In genomic region chr10:113927440-113927839, GRCh38 we compare ENCODE assay signal across 21 cellular contexts.
DNase-seq lines count a peak whose midpoint lies in the region; ATAC-seq, FAIRE-seq and TF ChIP-seq lines count a peak whose summit lies in the region.
"Had no signal": no experiment of that assay in that cellular context is flagged by ENCODE, and none has a peak within 500 bp of the region (broad histone marks: within the 10 kb centered on the region; RNA-seq: fewer than 3 reads in every experiment).

No MANE protein-coding gene starts in this region.

- ATAC-seq in WTC11 (no peak), PC-3 (no peak)

- H3K56ac ChIP-seq in mesendoderm (ENCODE audit: low read length), result no peak overlapping the region

- no peak overlapping the region for H2BK120ac ChIP-seq in mesendoderm (ENCODE audit: low read depth, low read length)

- DNase-seq in DMS53 (lab: John Stamatoyannopoulos, UW) (peak; percentile 87), GM12892 (ENCODE audit: insufficient read length) (no peak), WTC11 (ENCODE audit: low spot score) (no peak), mesendoderm (peak; percentile 7), NCI-H1092 treated with DMSO at 0.1 percent for 48 hours (lab: John Stamatoyannopoulos, UW) (no peak), PC-3 (no peak), BE2C (no peak)
- no peak for DNase-seq in stimulated activated CD8-positive, alpha-beta memory T cell treated with anti-CD3 and anti-CD28 coated beads, Interleukin-4, amount 100 ng/mL, for 48 hours
- DNase-seq: Caco-2; CD4-positive, alpha-beta memory T cell; DMS 273 treated with DMSO at 0.1 percent for 48 hours; GDM1; Karpas-422; MM.1S; NCI-H1092; NCI-H1436 treated with DMSO at 0.1 percent for 48 hours; NCI-H2107; NCI-H82 had no signal

- POLR2A ChIA-PET in WTC11 (lab: Charles Lee), result no interaction called here
- POLR2A ChIA-PET in PC-3 (lab: Charles Lee; ENCODE audit: unreplicated experiment), result no interaction called here

- no peak overlapping the region for H3K4me3 Mint-ChIP-seq in WTC11
- H3K4me3 Mint-ChIP-seq: CD4-positive, alpha-beta memory T cell had no signal

- H3K36me3 ChIP-seq in mesendoderm (ENCODE audit: control insufficient read depth, insufficient read depth, low read length) (no peaks in the 10 kb centered on the region), PC-3 (ENCODE audit: low read depth, low read length) (no peaks in the 10 kb centered on the region), BE2C (no peaks in the 10 kb centered on the region)
- H3K36me3 ChIP-seq: BLaER1 had no signal

- H3K27me3 ChIP-seq in mesendoderm (ENCODE audit: insufficient read depth, low read length, poor library complexity) (no peaks in the 10 kb centered on the region), PC-3 (ENCODE audit: low read length) (no peaks in the 10 kb centered on the region), BE2C (no peaks in the 10 kb centered on the region)
- H3K27me3 ChIP-seq: BLaER1 had no signal

- no peak for TF ChIP-seq CTCF in WTC11 (IDR thresholded peaks at IDR 0.05)
- TF ChIP-seq CTCF in PC-3 (conservative IDR thresholded peaks at IDR 0.05; ENCODE audit: low read depth, low read length), result no peak
- no peak for TF ChIP-seq CTCF in BE2C (IDR thresholded peaks at IDR 0.05; ENCODE audit: low read depth, low read length)

- peak overlapping the region; percentile 13; the same call in 1 of the 2 replicates for H3K27ac Mint-ChIP-seq in WTC11
- H3K27ac Mint-ChIP-seq: CD4-positive, alpha-beta memory T cell had no signal

- no peaks in the 10 kb centered on the region for H3K36me3 Mint-ChIP-seq in WTC11

- no peaks in the 10 kb centered on the region for H4K20me1 ChIP-seq in PC-3 (ENCODE audit: low read length)
- H4K20me1 ChIP-seq: BLaER1 had no signal

- H3K18ac ChIP-seq in mesendoderm (ENCODE audit: low read length), result no peak overlapping the region

- FAIRE-seq in GM12892 (lab: Jason Lieb, UNC), result peak; percentile 57
- FAIRE-seq: H1, RCC 7860 had no signal

- no peaks in the 10 kb centered on the region for H3K9me2 ChIP-seq in PC-3 (replicated peaks; ENCODE audit: low read length)

- TF ChIP-seq POLR2A in GM12892 (IDR thresholded peaks at IDR 0.05; ENCODE audit: low read depth, low read length), result no peak

- H4K5ac ChIP-seq in mesendoderm (ENCODE audit: low read length), result no peak overlapping the region

- no CpG with 5 or more reads among the region's 5 CpGs for WGBS in mesendoderm (ENCODE audit: extremely low coverage, insufficient coverage, low lambda C conversion rate)

- no TSS peak for BruUV-seq in PC-3 (replicated peaks; lab: Mats Ljungman, UMichigan)

- CTCF ChIA-PET in WTC11 (lab: Charles Lee) (no interaction called here), PC-3 (lab: Charles Lee) (no interaction called here)

- no peak overlapping the region for H2AK5ac ChIP-seq in mesendoderm (ENCODE audit: low read length)

- H3K9me3 Mint-ChIP-seq in WTC11, result peaks cover 11% of the 10 kb centered on the region

- H3K4me2 ChIP-seq in mesendoderm (ENCODE audit: low read length), result no peak overlapping the region
- no peak overlapping the region for H3K4me2 ChIP-seq in PC-3 (ENCODE audit: low read length)
- H3K4me2 ChIP-seq: BLaER1 had no signal

- no peak overlapping the region for H3K23ac ChIP-seq in mesendoderm (ENCODE audit: low read length)

- no peaks in the 10 kb centered on the region for H3F3A ChIP-seq in PC-3 (ENCODE audit: low read length, unreplicated experiment)

- H3K79me1 ChIP-seq in mesendoderm (ENCODE audit: low read length), result no peaks in the 10 kb centered on the region

- H3K79me2 ChIP-seq in mesendoderm (ENCODE audit: control insufficient read depth, insufficient read depth, low read length) (no peaks in the 10 kb centered on the region), PC-3 (ENCODE audit: low read length) (no peaks in the 10 kb centered on the region)

- H3K4me3 ChIP-seq in mesendoderm (ENCODE audit: low read length) (no peak overlapping the region), PC-3 (ENCODE audit: low read length) (no peak overlapping the region), BE2C (ENCODE audit: low read depth, low read length) (no peak overlapping the region)
- H3K4me3 ChIP-seq: BLaER1 had no signal

- H3K9ac ChIP-seq in mesendoderm (ENCODE audit: low read length) (no peak overlapping the region), PC-3 (ENCODE audit: low read length) (no peak overlapping the region)
- H3K9ac ChIP-seq: BLaER1 had no signal

- no peak overlapping the region for H3K4ac ChIP-seq in mesendoderm (ENCODE audit: low read depth, low read length)

- H2BK15ac ChIP-seq in mesendoderm (replicated peaks; ENCODE audit: low read depth), result no peak overlapping the region

- H3K4me1 ChIP-seq in mesendoderm (ENCODE audit: control insufficient read depth, low read depth, low read length) (no peaks in the 10 kb centered on the region), PC-3 (ENCODE audit: insufficient read depth, low read length) (no peaks in the 10 kb centered on the region), BE2C (peaks cover 5% of the 10 kb centered on the region)
- H3K4me1 ChIP-seq: Caco-2 had no signal

- H4K8ac ChIP-seq in mesendoderm (ENCODE audit: low read depth, low read length), result no peak overlapping the region

- 0 out of 2 replicates have a peak, but pooled peaks cover 3% of the 10 kb centered on the region for H3K4me1 Mint-ChIP-seq in WTC11

- H3K9me3 ChIP-seq in PC-3 (ENCODE audit: low read length) (0 out of 2 replicates have a peak, but pooled peaks cover 7% of the 10 kb centered on the region), BE2C (no peaks in the 10 kb centered on the region)

- no peak overlapping the region for H3K27ac ChIP-seq in mesendoderm (ENCODE audit: low read depth, low read length)
- no peak overlapping the region for H3K27ac ChIP-seq in PC-3 (ENCODE audit: low read length)
- H3K27ac ChIP-seq: BLaER1 had no signal

- H2BK5ac ChIP-seq in mesendoderm (ENCODE audit: low read length), result no peak overlapping the region

- no peak overlapping the region for H2AFZ ChIP-seq in PC-3 (ENCODE audit: low read length)

- intact Hi-C loops in PC-3 (cut with micrococcal nuclease), result no loop called here

- no peaks in the 10 kb centered on the region for H3K27me3 Mint-ChIP-seq in WTC11 (ENCODE audit: low read depth)

TF ChIP-seq in WTC11, 78 proteins besides CTCF, POLR2A, EP300 and RAD21:
- TF ChIP-seq NFE2L1 (CRISPR knock-in tag; IDR thresholded peaks at IDR 0.05) (no peak), JAZF1 (CRISPR knock-in tag; IDR thresholded peaks at IDR 0.05) (no peak)

Comparison
In these comparisons a context has a peak if more than half of its experiments do, and no peak if none do; other contexts are left out.
1. DNase-seq: peak in DMS53 (single experiment) and mesendoderm (single experiment); none in GM12892 (single experiment), WTC11 (single experiment), NCI-H1092 treated with DMSO at 0.1 percent for 48 hours (single experiment), PC-3 (single experiment), stimulated activated CD8-positive, alpha-beta memory T cell treated with anti-CD3 and anti-CD28 coated beads, Interleukin-4, amount 100 ng/mL, for 48 hours (single experiment) and BE2C (single experiment).